Comparison of ENCODE assay signal across 12 cellular contexts in the genomic region with DNA sequence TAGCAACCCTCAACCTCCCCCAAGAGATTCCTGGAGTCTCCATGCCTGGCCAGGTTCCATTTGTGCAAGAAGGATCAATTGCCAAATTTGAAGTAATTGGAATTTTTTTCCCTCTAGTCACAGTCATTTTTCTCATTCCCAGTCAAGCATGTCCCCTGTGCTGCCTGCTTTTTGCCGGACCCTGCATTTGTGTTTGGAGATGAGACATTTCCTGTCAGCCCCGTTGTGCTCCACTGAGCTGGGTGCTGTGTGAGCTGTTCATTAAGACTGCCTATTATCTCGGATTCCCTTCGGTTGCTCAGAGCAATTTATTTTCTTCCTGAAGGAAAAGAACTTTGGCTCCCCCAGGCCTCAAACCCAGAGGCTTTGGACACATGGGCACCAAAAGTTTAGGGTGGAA.
DNase-seq lines count a peak whose midpoint lies in the region; ATAC-seq, FAIRE-seq and TF ChIP-seq lines count a peak whose summit lies in the region.
"Had no signal": no experiment of that assay in that cellular context is flagged by ENCODE, and none has a peak within 500 bp of the region (broad histone marks: within the 10 kb centered on the region; RNA-seq: fewer than 3 reads in every experiment).

No MANE protein-coding gene starts in this region.

- DNase-seq in MCF 10A (ENCODE audit: unreplicated experiment) = peak; percentile 30
- DNase-seq in breast epithelium (ENCODE audit: low spot score in 2 of 2) = no peak
- peak; percentile 62 for DNase-seq in NCI-H69 (lab: John Stamatoyannopoulos, UW)
- DNase-seq in fibroblast of lung (ENCODE audit: low read depth in 2 of 2) = peak in 1 of 2 donors; percentile 82
- peak; percentile 20 for DNase-seq in urothelium cell line (ENCODE audit: low spot score)
- DNase-seq in SKM-1 (lab: John Stamatoyannopoulos, UW; ENCODE audit: unreplicated experiment) = no peak
- no peak for DNase-seq in iPS-NIHi11 (ENCODE audit: low spot score)
- DNase-seq: NCI-H1092 treated with DMSO at 0.1 percent for 48 hours had no signal

- no peak for FAIRE-seq in urothelium cell line (lab: Jason Lieb, UNC)
- FAIRE-seq: A204.1, keratinocyte had no signal

- H3K27ac Mint-ChIP-seq in MCF 10A (ENCODE audit: low read depth, unreplicated experiment) = no peak overlapping the region

- H3K4me3 Mint-ChIP-seq in MCF 10A (ENCODE audit: unreplicated experiment) = no peak overlapping the region
- H3K4me3 Mint-ChIP-seq: neural crest cell had no signal

- no peak overlapping the region for H3K4me2 ChIP-seq in fibroblast of lung (ENCODE audit: extremely low read depth, insufficient read depth, low read length)

- ATAC-seq in GM21390 (IDR thresholded peaks at IDR 0.05; ENCODE audit: unreplicated experiment) = no peak

- H3K9me3 Mint-ChIP-seq in MCF 10A (ENCODE audit: unreplicated experiment) = peaks cover 8% of the 10 kb centered on the region

- H3K27me3 Mint-ChIP-seq in MCF 10A (ENCODE audit: insufficient read depth, unreplicated experiment) = no peaks in the 10 kb centered on the region

- no peaks in the 10 kb centered on the region for H4K20me1 ChIP-seq in fibroblast of lung (ENCODE audit: control insufficient read depth, extremely low read depth, insufficient read depth, low read length)

- H3K79me2 ChIP-seq in fibroblast of lung (ENCODE audit: control insufficient read depth, insufficient read depth, low read length) = no peaks in the 10 kb centered on the region

- no peaks in the 10 kb centered on the region for H3K36me3 Mint-ChIP-seq in MCF 10A (ENCODE audit: insufficient read depth, unreplicated experiment)

- no peak for TF ChIP-seq POLR2A in breast epithelium (IDR thresholded peaks at IDR 0.05)

- H3K27ac ChIP-seq in breast epithelium (no peak overlapping the region), fibroblast of lung (ENCODE audit: insufficient read depth, low read length) (peak overlapping the region; percentile 29)

- H3K27me3 ChIP-seq in breast epithelium = peaks cover 0 to 22% of the 10 kb centered on the region in 2 donors
- no peaks in the 10 kb centered on the region for H3K27me3 ChIP-seq in fibroblast of lung (ENCODE audit: control insufficient read depth, insufficient read depth, low read length)

- H2AFZ ChIP-seq in fibroblast of lung (ENCODE audit: low read length) = no peak overlapping the region

- H3K4me1 ChIP-seq in breast epithelium (no peaks in the 10 kb centered on the region), fibroblast of lung (ENCODE audit: control insufficient read depth, extremely low read depth, insufficient read depth, low read length) (peaks cover 18% of the 10 kb centered on the region)

- BruUV-seq in MCF 10A (replicated peaks; lab: Mats Ljungman, UMichigan) = no TSS peak

- H3K4me1 Mint-ChIP-seq in MCF 10A (ENCODE audit: insufficient read depth, unreplicated experiment) = peaks cover 19% of the 10 kb centered on the region

- no peak overlapping the region for H3K4me3 ChIP-seq in breast epithelium
- H3K4me3 ChIP-seq in fibroblast of lung (replicated peaks in 1 of 4; ENCODE audit: control extremely low read depth in 1 of 4, insufficient read depth in 1 of 4, low read depth in 3 of 4, low read length in 4 of 4) = no peak overlapping the region

- POLR2A ChIA-PET in MCF 10A (lab: Yijun Ruan, JAX) = no interaction called here

- CTCF ChIA-PET in MCF 10A (lab: Yijun Ruan, JAX) = no interaction called here

- H3K36me3 ChIP-seq in breast epithelium = no peaks in the 10 kb centered on the region
- no peaks in the 10 kb centered on the region for H3K36me3 ChIP-seq in fibroblast of lung (ENCODE audit: control insufficient read depth, insufficient read depth, low read length)

- intact Hi-C loops in MCF 10A (cut with micrococcal nuclease) (no loop called here), breast epithelium (cut with DNase I; ENCODE audit: low total_unique reads) (no loop called here)

- H3K9me3 ChIP-seq in breast epithelium = peaks cover 12 to 21% of the 10 kb centered on the region in 2 donors
- H3K9me3 ChIP-seq in fibroblast of lung (ENCODE audit: control insufficient read depth, insufficient read depth, low read depth, low read length) = no peaks in the 10 kb centered on the region

- no peak for TF ChIP-seq CTCF in MCF 10A (IDR thresholded peaks at IDR 0.05; ENCODE audit: unreplicated experiment)
- TF ChIP-seq CTCF in breast epithelium (IDR thresholded peaks at IDR 0.05) = no peak
- TF ChIP-seq CTCF in fibroblast of lung (conservative IDR thresholded peaks at IDR 0.05 in 1 of 2, IDR thresholded peaks at IDR 0.05 in 1 of 2; ENCODE audit: low read depth in 1 of 2, low read length in 2 of 2) = no peak

- H3K9ac ChIP-seq in fibroblast of lung (ENCODE audit: insufficient read depth, low read length) = no peak overlapping the region

Comparison
In these comparisons a context has a peak if more than half of its experiments do, and no peak if none do; other contexts are left out.
1. DNase-seq: peak in MCF 10A (single experiment), NCI-H69 (single experiment) and urothelium cell line (single experiment); none in breast epithelium (0 of 2), SKM-1 (single experiment) and iPS-NIHi11 (single experiment).